Comparison of ENCODE assay signal across 9 cellular contexts in genomic region chr6:16331328-16332174, GRCh38.
DNase-seq lines count a peak whose midpoint lies in the region; ATAC-seq and TF ChIP-seq lines count a peak whose summit lies in the region.
"Had no signal": no experiment of that assay in that cellular context is flagged by ENCODE, and none has a peak within 500 bp of the region (broad histone marks: within the 10 kb centered on the region; RNA-seq: fewer than 3 reads in every experiment).

No MANE protein-coding gene starts in this region.

- ATAC-seq in GM23338 (peak; percentile 77), GM21737 (IDR thresholded peaks at IDR 0.05; ENCODE audit: unreplicated experiment) (no peak)

- H3K4me1 ChIP-seq in DOHH2 (ENCODE audit: control insufficient read depth, low read length) (peaks cover 23% of the 10 kb centered on the region), GM23338 (ENCODE audit: insufficient read depth) (no peaks in the 10 kb centered on the region; the same call in 1 of the 2 replicates), iPS-20b (ENCODE audit: insufficient read depth, low read length) (no peaks in the 10 kb centered on the region; the same call in 1 of the 2 replicates), smooth muscle cell (ENCODE audit: low read depth) (peaks cover 6% of the 10 kb centered on the region)

- DNase-seq in GM23338 (ENCODE audit: low spot score) (peak; percentile 85), NCI-H1092 (lab: John Stamatoyannopoulos, UW) (peak; percentile 30), T-helper 22 cell (ENCODE audit: low read depth) (peak; percentile 14), astrocyte of the spinal cord (ENCODE audit: low read depth, low spot score) (peak; percentile 81), smooth muscle cell (lab: John Stamatoyannopoulos, UW; ENCODE audit: unreplicated experiment) (peak; percentile 5)

- peaks cover 3% of the 10 kb centered on the region; the same call in 1 of the 2 replicates for H3F3A ChIP-seq in DOHH2 (ENCODE audit: control insufficient read depth, insufficient read depth)
- H3F3A ChIP-seq in GM23338 (replicated peaks; ENCODE audit: low read depth) = peaks cover 5% of the 10 kb centered on the region; the same call in 1 of the 2 replicates
- H3F3A ChIP-seq in smooth muscle cell (ENCODE audit: low read depth) = peaks cover 32% of the 10 kb centered on the region

- H4K20me1 ChIP-seq in DOHH2 (ENCODE audit: control insufficient read depth, insufficient read depth, low read depth, low read length) (no peaks in the 10 kb centered on the region), GM23338 (replicated peaks; ENCODE audit: insufficient read depth) (no peaks in the 10 kb centered on the region), smooth muscle cell (ENCODE audit: low read depth) (peaks cover 65% of the 10 kb centered on the region)

- no peaks in the 10 kb centered on the region for H3K36me3 ChIP-seq in DOHH2 (ENCODE audit: control insufficient read depth, low read length)
- no peaks in the 10 kb centered on the region for H3K36me3 ChIP-seq in GM23338 (ENCODE audit: insufficient read depth)
- H3K36me3 ChIP-seq in iPS-20b (ENCODE audit: insufficient read depth, low read depth, low read length) = no peaks in the 10 kb centered on the region
- H3K36me3 ChIP-seq in smooth muscle cell (ENCODE audit: low read depth) = no peaks in the 10 kb centered on the region

- H3K9ac ChIP-seq in iPS-20b (ENCODE audit: low read depth, low read length) (0 out of 2 replicates have a peak overlapping the region, but pooled peaks have one; percentile 6), smooth muscle cell (ENCODE audit: low read depth) (peak overlapping the region; percentile 60)

- H3K4me2 ChIP-seq in DOHH2 (ENCODE audit: low read length) (peak overlapping the region; percentile 80), GM23338 (peak overlapping the region; percentile 27), smooth muscle cell (peak overlapping the region; percentile 81)

- no peaks in the 10 kb centered on the region for H3K27me3 ChIP-seq in DOHH2 (ENCODE audit: control insufficient read depth, low read length)
- H3K27me3 ChIP-seq in GM23338 (ENCODE audit: insufficient read depth) = no peaks in the 10 kb centered on the region
- H3K27me3 ChIP-seq in iPS-20b (ENCODE audit: insufficient read depth, low read length) = no peaks in the 10 kb centered on the region
- no peaks in the 10 kb centered on the region for H3K27me3 ChIP-seq in smooth muscle cell (ENCODE audit: low read depth)

- H2AFZ ChIP-seq in GM23338 (no peak overlapping the region), smooth muscle cell (ENCODE audit: low read depth) (no peak overlapping the region)

- H3K79me2 ChIP-seq in DOHH2 (ENCODE audit: control insufficient read depth, low read length) (no peaks in the 10 kb centered on the region), GM23338 (replicated peaks; ENCODE audit: insufficient read depth) (no peaks in the 10 kb centered on the region), smooth muscle cell (ENCODE audit: low read depth) (peaks cover 14% of the 10 kb centered on the region)

- H3K4me3 Mint-ChIP-seq in GM23338 = no peak overlapping the region

- H3K4me1 Mint-ChIP-seq in GM23338 = peaks cover 3% of the 10 kb centered on the region

- peaks cover 6% of the 10 kb centered on the region for H3K27me3 Mint-ChIP-seq in GM23338 (ENCODE audit: insufficient read depth, low read depth, poor library complexity)

- in situ Hi-C loops in astrocyte of the spinal cord (cut with HindIII; ENCODE audit: low sequenced_read_pairs) = no loop called here

- H3K4me3 ChIP-seq in DOHH2 (ENCODE audit: low read length) = peak overlapping the region; percentile 55
- peak overlapping the region; percentile 19; the same call in 1 of the 2 replicates for H3K4me3 ChIP-seq in GM23338
- H3K4me3 ChIP-seq in astrocyte of the spinal cord (ENCODE audit: low read depth, low read length) = no peak overlapping the region
- H3K4me3 ChIP-seq in iPS-20b (ENCODE audit: low read length) = peak overlapping the region; percentile 11; the same call in 1 of the 2 replicates
- H3K4me3 ChIP-seq in smooth muscle cell = peak overlapping the region; percentile 18

- H3K27ac ChIP-seq in DOHH2 (ENCODE audit: low read depth, low read length) = peak overlapping the region; percentile 56
- H3K27ac ChIP-seq in GM23338 (ENCODE audit: low read depth) = peak overlapping the region; percentile 72
- H3K27ac ChIP-seq in iPS-20b (ENCODE audit: low read length) = no peak overlapping the region
- H3K27ac ChIP-seq in smooth muscle cell (ENCODE audit: low read depth) = peak overlapping the region; percentile 74
- H3K27ac ChIP-seq: epithelial cell of prostate had no signal

- no peaks in the 10 kb centered on the region for H3K9me3 ChIP-seq in DOHH2 (ENCODE audit: control insufficient read depth, insufficient read depth, low read length)
- H3K9me3 ChIP-seq in iPS-20b (ENCODE audit: insufficient read depth, low read depth, low read length) = no peaks in the 10 kb centered on the region
- H3K9me3 ChIP-seq in smooth muscle cell (replicated peaks; ENCODE audit: low read depth) = no peaks in the 10 kb centered on the region

- 12% methylated on average over 11 of the region's 11 CpGs for WGBS in smooth muscle cell (ENCODE audit: low lambda C conversion rate)

- H3K36me3 Mint-ChIP-seq in GM23338 (ENCODE audit: low read depth) = no peaks in the 10 kb centered on the region

- H3K27ac Mint-ChIP-seq in GM23338 = no peak overlapping the region

- TF ChIP-seq CTCF in DOHH2 (IDR thresholded peaks at IDR 0.05; ENCODE audit: low read depth, low read length, poor library complexity, severe bottlenecking) = peak; percentile 96
- peak; percentile 89 to 100 for TF ChIP-seq CTCF in GM23338 (conservative IDR thresholded peaks at IDR 0.05; ENCODE audit: low read depth in 2 of 2)
- peak; percentile 98 for TF ChIP-seq CTCF in astrocyte of the spinal cord (IDR thresholded peaks at IDR 0.05; ENCODE audit: low read depth, low read length)
- TF ChIP-seq CTCF in smooth muscle cell (IDR thresholded peaks at IDR 0.05; ENCODE audit: borderline replicate concordance, insufficient read depth, poor library complexity, severe bottlenecking) = peak; percentile 98

- no peaks in the 10 kb centered on the region for H3K9me2 ChIP-seq in DOHH2 (replicated peaks; ENCODE audit: control insufficient read depth, low read length)
- H3K9me2 ChIP-seq in GM23338 (ENCODE audit: insufficient read depth) = no peaks in the 10 kb centered on the region

- no peaks in the 10 kb centered on the region for H3K9me3 Mint-ChIP-seq in GM23338

TF ChIP-seq in GM23338, 12 proteins besides CTCF, POLR2A, EP300 and RAD21 (continues in another document):
- TF ChIP-seq STAT1 (IDR thresholded peaks at IDR 0.05; ENCODE audit: unreplicated experiment) (no peak), CREB1 (CRISPR knock-in tag; IDR thresholded peaks at IDR 0.05; ENCODE audit: low read depth) (no peak), ZNF462 (CRISPR knock-in tag; IDR thresholded peaks at IDR 0.05) (no peak)

Comparison
In these comparisons a context has a peak if more than half of its experiments do, and no peak if none do; other contexts are left out.
1. H3K4me2 ChIP-seq: peak in every context shown above with its lines; median percentile 81 in smooth muscle cell; 80 in DOHH2; 27 in GM23338.
2. DNase-seq: peak in every context shown above with its lines; median percentile 85 in GM23338; 81 in astrocyte of the spinal cord; 30 in NCI-H1092; 14 in T-helper 22 cell; 5 in smooth muscle cell.